ENCODE assay signal across 27 cellular contexts in the genomic region with DNA sequence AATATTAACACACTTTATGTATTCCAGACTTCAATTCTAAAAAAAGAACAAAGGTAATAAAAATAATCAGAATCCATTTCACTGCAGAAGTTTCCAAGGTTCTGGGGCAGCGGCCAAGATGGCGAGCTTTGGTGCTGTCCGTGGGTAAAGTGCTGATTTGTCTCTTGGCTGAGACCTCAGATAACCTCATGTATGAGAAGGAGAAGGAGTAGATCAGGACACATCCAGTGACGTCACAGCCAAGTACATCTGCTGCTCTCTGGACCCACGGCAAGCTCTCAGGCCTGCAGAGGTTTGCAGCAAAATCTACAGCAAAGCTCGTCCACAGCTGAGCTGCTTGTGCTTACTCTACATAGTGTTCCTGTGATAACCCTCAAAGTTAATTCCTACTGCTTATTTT.
DNase-seq lines count a peak whose midpoint lies in the region; FAIRE-seq and TF ChIP-seq lines count a peak whose summit lies in the region.
"Had no signal": no experiment of that assay in that cellular context is flagged by ENCODE, and none has a peak within 500 bp of the region (broad histone marks: within the 10 kb centered on the region; RNA-seq: fewer than 3 reads in every experiment).

No MANE protein-coding gene starts in this region.

- FAIRE-seq in kidney (lab: Jason Lieb, UNC), result no peak
- FAIRE-seq: endothelial cell of umbilical vein, TTC549 had no signal

- H3K4me1 ChIP-seq in cardiac muscle cell (ENCODE audit: low read depth) (no peaks in the 10 kb centered on the region), colonic mucosa (no peaks in the 10 kb centered on the region), kidney (ENCODE audit: control insufficient read depth in 1 of 2, insufficient read depth in 1 of 2, low read depth in 1 of 2, low read length in 2 of 2) (peaks cover 11 to 21% of the 10 kb centered on the region in 2 donors)

- H3K4me3 ChIP-seq in cardiac muscle cell (no peak overlapping the region), colonic mucosa (no peak overlapping the region), kidney (ENCODE audit: low read length in 2 of 2) (no peak overlapping the region)
- H3K4me3 ChIP-seq: lung, prostate gland, stomach had no signal

- peak overlapping the region; percentile 58 for H3K27ac Mint-ChIP-seq in progenitor cell of endocrine pancreas
- H3K27ac Mint-ChIP-seq: activated T-cell treated with anti-CD3 and anti-CD28 coated beads, Interleukin-2, amount 50 U/mL, for 24 hours; immature natural killer cell had no signal

- H3K36me3 Mint-ChIP-seq in progenitor cell of endocrine pancreas (ENCODE audit: insufficient read depth), result peaks cover 2% of the 10 kb centered on the region
- H3K36me3 Mint-ChIP-seq: immature natural killer cell had no signal

- H3K9ac ChIP-seq in colonic mucosa (ENCODE audit: low read depth in 2 of 2, low read length in 2 of 2), result no peak overlapping the region
- no peak overlapping the region for H3K9ac ChIP-seq in kidney (ENCODE audit: low read length in 2 of 2)

- H3K27me3 ChIP-seq in cardiac muscle cell (no peaks in the 10 kb centered on the region), colonic mucosa (no peaks in the 10 kb centered on the region)
- H3K27me3 ChIP-seq: stomach had no signal

- peak; percentile 64 for DNase-seq in DMS 273 (lab: John Stamatoyannopoulos, UW; ENCODE audit: unreplicated experiment)
- no peak for DNase-seq in DMS 273 treated with DMSO at 0.1 percent for 48 hours (lab: John Stamatoyannopoulos, UW)
- DNase-seq in SHP77 (lab: John Stamatoyannopoulos, UW), result peak; percentile 49 to 83
- DNase-seq in cardiac muscle cell (ENCODE audit: low read depth in 1 of 2, low spot score in 1 of 2), result peak; percentile 31 to 35
- DNase-seq in progenitor cell of endocrine pancreas (ENCODE audit: low spot score, unreplicated experiment), result no peak
- no peak for DNase-seq in NAMALWA (ENCODE audit: low spot score)
- no peak for DNase-seq in colonic mucosa
- DNase-seq in kidney, result no peak
- DNase-seq: activated CD8-positive, alpha-beta memory T cell treated with anti-CD3 and anti-CD28 coated beads for 24 hours; activated naive CD4-positive, alpha-beta T cell treated with Interleukin-2 at 50 U/mL for 16 hours; activated T-cell treated with anti-CD3 and anti-CD28 coated beads, Interleukin-2, amount 50 U/mL, for 24 hours; AML-193; caudate nucleus; DMS79; GOT3; immature natural killer cell; NCI-H1105; NCI-H2081; NCI-H524 treated with DMSO at 0.1 percent for 48 hours; stomach; trophoblast cell had no signal

- H3K4me3 Mint-ChIP-seq in progenitor cell of endocrine pancreas (ENCODE audit: low read depth), result no peak overlapping the region
- H3K4me3 Mint-ChIP-seq: activated T-cell treated with anti-CD3 and anti-CD28 coated beads, Interleukin-2, amount 50 U/mL, for 24 hours; immature natural killer cell had no signal

- intact Hi-C loops in colonic mucosa (cut with DNase I), result no loop called here
- intact Hi-C loops in kidney (cut with DNase I), result no loop called here

- H3K27ac ChIP-seq in cardiac muscle cell (no peak overlapping the region), colonic mucosa (no peak overlapping the region), kidney (ENCODE audit: low read depth in 2 of 2, low read length in 2 of 2) (no peak overlapping the region)
- H3K27ac ChIP-seq: 22Rv1, prostate gland, RWPE1, stomach had no signal

- H3K36me3 ChIP-seq in cardiac muscle cell, result no peaks in the 10 kb centered on the region
- no peaks in the 10 kb centered on the region for H3K36me3 ChIP-seq in colonic mucosa
- H3K36me3 ChIP-seq in kidney (ENCODE audit: control insufficient read depth in 1 of 2, insufficient read depth in 2 of 2, low read length in 2 of 2), result no peaks in the 10 kb centered on the region
- H3K36me3 ChIP-seq: prostate gland, stomach had no signal

- H3K9me3 Mint-ChIP-seq in progenitor cell of endocrine pancreas (ENCODE audit: low read depth), result no peaks in the 10 kb centered on the region

- no peak for TF ChIP-seq CTCF in cardiac muscle cell (IDR thresholded peaks at IDR 0.05; ENCODE audit: low read depth, low read length)
- no peak for TF ChIP-seq CTCF in progenitor cell of endocrine pancreas (IDR thresholded peaks at IDR 0.05; ENCODE audit: unreplicated experiment)
- TF ChIP-seq CTCF in colonic mucosa (IDR thresholded peaks at IDR 0.05), result no peak
- TF ChIP-seq CTCF in kidney (IDR thresholded peaks at IDR 0.05; ENCODE audit: borderline replicate concordance, extremely low read depth, insufficient read depth), result no peak

- H3K4me1 Mint-ChIP-seq in progenitor cell of endocrine pancreas (ENCODE audit: low read depth), result peaks cover 57% of the 10 kb centered on the region
- H3K4me1 Mint-ChIP-seq: immature natural killer cell had no signal

- H3K27me3 Mint-ChIP-seq in progenitor cell of endocrine pancreas, result no peaks in the 10 kb centered on the region
- H3K27me3 Mint-ChIP-seq: activated T-cell treated with anti-CD3 and anti-CD28 coated beads, Interleukin-2, amount 50 U/mL, for 24 hours had no signal

- H3K9me3 ChIP-seq in cardiac muscle cell (ENCODE audit: low read depth) (no peaks in the 10 kb centered on the region), colonic mucosa (no peaks in the 10 kb centered on the region), kidney (ENCODE audit: control insufficient read depth in 1 of 2, low read length in 2 of 2) (no peaks in the 10 kb centered on the region)
- H3K9me3 ChIP-seq: prostate gland, stomach had no signal

Comparison
In these comparisons a context has a peak if more than half of its experiments do, and no peak if none do; other contexts are left out.
1. DNase-seq: peak in DMS 273 (single experiment), SHP77 (2 of 2) and cardiac muscle cell (2 of 2); none in DMS 273 treated with DMSO at 0.1 percent for 48 hours (single experiment), progenitor cell of endocrine pancreas (single experiment), NAMALWA (single experiment), colonic mucosa (single experiment) and kidney (single experiment).